16 cellular contexts compared by ENCODE assay signal in genomic region chr18:12276736-12277554, GRCh38. TPM values are rescaled to one million over a fixed set of nuclear protein-coding genes. Genes with fewer than 3 reads are reported as not detected.
A peak's percentile ranks its signal among the peaks of the same experiment; 100 is the strongest.
DNase-seq lines count a peak whose midpoint lies in the region; ATAC-seq, FAIRE-seq and TF ChIP-seq lines count a peak whose summit lies in the region.
"Had no signal": no experiment of that assay in that cellular context is flagged by ENCODE, and none has a peak within 500 bp of the region (broad histone marks: within the 10 kb centered on the region; RNA-seq: fewer than 3 reads in every experiment).

No MANE protein-coding gene starts in this region.

- no peak overlapping the region for H3K14ac ChIP-seq in H1 (ENCODE audit: insufficient read length)

- H4K5ac ChIP-seq in H1 (ENCODE audit: insufficient read length, low read depth, low read length): no peak overlapping the region

- H2BK15ac ChIP-seq in H1 (ENCODE audit: low read length): 0 out of 2 replicates have a peak overlapping the region, but pooled peaks have one; percentile 46

- no peak overlapping the region for H4K8ac ChIP-seq in H1 (ENCODE audit: extremely low read depth, insufficient read depth, low read length)

- H3F3A ChIP-seq in neural progenitor cell (ENCODE audit: low read depth): peaks cover 31% of the 10 kb centered on the region

- no peaks in the 10 kb centered on the region for H3K36me3 ChIP-seq in H1 (ENCODE audit: control insufficient read depth in 2 of 4, insufficient read depth in 4 of 4, low read length in 3 of 4)
- H3K36me3 ChIP-seq in neural progenitor cell: no peaks in the 10 kb centered on the region
- no peaks in the 10 kb centered on the region for H3K36me3 ChIP-seq in tibial artery
- no peaks in the 10 kb centered on the region for H3K36me3 ChIP-seq in H7 (replicated peaks; ENCODE audit: control insufficient read depth, insufficient read depth, low read length)

- peaks cover 19% of the 10 kb centered on the region for H3K27me3 Mint-ChIP-seq in neural progenitor cell (ENCODE audit: insufficient read depth, low read depth)

- H3K9ac ChIP-seq in H1 (replicated peaks in 1 of 4; ENCODE audit: extremely low read depth in 1 of 4, low read depth in 3 of 4, low read length in 3 of 4) (no peak overlapping the region; a peak in 2 of 7 replicates), neural progenitor cell (no peak overlapping the region)

- no peak for TF ChIP-seq POLR2A in H1 (IDR thresholded peaks at IDR 0.05; ENCODE audit: control extremely low read depth in 1 of 2, low read depth in 2 of 2, low read length in 2 of 2)

- no peak overlapping the region for H2BK5ac ChIP-seq in H1 (ENCODE audit: low read depth, low read length)

- H3K9me3 ChIP-seq in H1 (ENCODE audit: insufficient read depth in 2 of 2, low read depth in 1 of 2, low read length in 1 of 2) (no peaks in the 10 kb centered on the region), neural progenitor cell (ENCODE audit: low read depth) (no peaks in the 10 kb centered on the region), tibial artery (no peaks in the 10 kb centered on the region)
- H3K9me3 ChIP-seq: A549 had no signal

- no peak overlapping the region for H2BK120ac ChIP-seq in H1 (replicated peaks; ENCODE audit: low read depth, low read length)

- no peaks in the 10 kb centered on the region for H3K79me2 ChIP-seq in H1 (ENCODE audit: control insufficient read depth in 1 of 2, insufficient read depth in 2 of 2, low read length in 2 of 2)
- H3K79me2 ChIP-seq in neural progenitor cell (ENCODE audit: low read depth): no peaks in the 10 kb centered on the region

- POLR2A ChIA-PET in H1 (lab: Charles Lee; ENCODE audit: partially characterized antibody): interaction anchor here (1.5 kb wide), 1 partner anchor 11 kb away, joined by 3 read pairs; no protein-coding TSS in a partner anchor

- no peaks in the 10 kb centered on the region for H3K36me3 Mint-ChIP-seq in neural progenitor cell

- H3K9me3 Mint-ChIP-seq in neural progenitor cell: no peaks in the 10 kb centered on the region

- H3K27ac Mint-ChIP-seq in neural progenitor cell: no peak overlapping the region

- no peaks in the 10 kb centered on the region for H3K79me1 ChIP-seq in H1 (ENCODE audit: low read depth, low read length)

- H3K23me2 ChIP-seq in H1 (ENCODE audit: low read depth, low read length): no peaks in the 10 kb centered on the region

- no peak for TF ChIP-seq EP300 in H1 (IDR thresholded peaks at IDR 0.05; ENCODE audit: borderline replicate concordance in 1 of 2, low read depth in 2 of 2, low read length in 2 of 2)

- WGBS in H1 (ENCODE audit: extremely low coverage in 1 of 2, insufficient coverage in 1 of 2, insufficient read length in 1 of 2, insufficient replicate concordance in 2 of 2, low coverage in 1 of 2, low lambda C conversion rate in 2 of 2, missing lambda C conversion rate in 1 of 2), 2 experiments: 90% methylated on average over 26 of the region's 26 CpGs; no CpG with 5 or more reads in 1 of the 2 experiments

- no peak overlapping the region for H3K56ac ChIP-seq in H1 (replicated peaks; ENCODE audit: insufficient read length, low read depth, low read length)

- H4K20me1 ChIP-seq in H1 (replicated peaks in 1 of 2; ENCODE audit: control insufficient read depth in 1 of 2, insufficient read depth in 2 of 2, low read length in 2 of 2) (no peaks in the 10 kb centered on the region), neural progenitor cell (ENCODE audit: low read depth) (no peaks in the 10 kb centered on the region)

- no peak overlapping the region for H2AFZ ChIP-seq in H1 (ENCODE audit: low read length)
- H2AFZ ChIP-seq in neural progenitor cell (replicated peaks): no peak overlapping the region
- H2AFZ ChIP-seq: GM23248 had no signal

- H4K91ac ChIP-seq in H1 (replicated peaks; ENCODE audit: insufficient read length, low read length): no peak overlapping the region

- CTCF ChIA-PET in H1 (lab: Charles Lee; ENCODE audit: partially characterized antibody): interaction anchor here (0.6 to 5.3 kb wide), 11 partner anchors 10 to 51 kb away, joined by 3 to 35 read pairs (median 3); no protein-coding TSS in a partner anchor

- TF ChIP-seq CTCF in H1 (IDR thresholded peaks at IDR 0.05; ENCODE audit: control extremely low read depth in 1 of 3, insufficient read depth in 1 of 3, low read depth in 1 of 3, low read length in 3 of 3) (no peak), neural progenitor cell (IDR thresholded peaks at IDR 0.05) (no peak), tibial artery (IDR thresholded peaks at IDR 0.05) (no peak)

- H2BK20ac ChIP-seq in H1 (ENCODE audit: low read length): no peak overlapping the region

- no peak overlapping the region for H3K18ac ChIP-seq in H1 (ENCODE audit: extremely low read depth, low read length)

- ATAC-seq in left lobe of liver (no peak), sciatic nerve (no peak)
- ATAC-seq: A549, GM12878, Panc1, Right ventricle myocardium inferior had no signal

- H2AK5ac ChIP-seq in H1 (ENCODE audit: low read depth, low read length): no peak overlapping the region

- H3K4ac ChIP-seq in H1 (replicated peaks; ENCODE audit: insufficient read length, low read depth, low read length): no peak overlapping the region

- peaks cover 47% of the 10 kb centered on the region for H3K4me1 Mint-ChIP-seq in neural progenitor cell

- H3K4me1 ChIP-seq in H1 (replicated peaks in 1 of 4; ENCODE audit: control insufficient read depth in 3 of 4, insufficient read depth in 4 of 4, low read length in 3 of 4) (peaks cover 0 to 10% (median 7%) of the 10 kb centered on the region in 4 experiments; a peak in 6 of 7 replicates), neural progenitor cell (peaks cover 12% of the 10 kb centered on the region), tibial artery (peaks cover 0 to 50% (median 33%) of the 10 kb centered on the region in 4 donors)
- H3K4me1 ChIP-seq: A549 had no signal

- no peak for FAIRE-seq in H1 (lab: Jason Lieb, UNC)
- FAIRE-seq: A549, GM12878 had no signal

- no peak for TF ChIP-seq RAD21 in H1 (IDR thresholded peaks at IDR 0.05 in 1 of 2, conservative IDR thresholded peaks at IDR 0.05 in 1 of 2; ENCODE audit: low read depth in 2 of 2, low read length in 2 of 2)

- H2BK12ac ChIP-seq in H1 (ENCODE audit: low read depth, low read length): peak overlapping the region; percentile 50; the same call in 1 of the 2 replicates

- no peak overlapping the region for H3K4me2 ChIP-seq in H1 (ENCODE audit: insufficient read depth in 1 of 2, low read depth in 2 of 2, low read length in 2 of 2)
- no peak overlapping the region for H3K4me2 ChIP-seq in neural progenitor cell
- H3K4me2 ChIP-seq: A549 had no signal

- H3K23ac ChIP-seq in H1 (ENCODE audit: insufficient read length): no peak overlapping the region

- H3K27me3 ChIP-seq in H1 (replicated peaks in 1 of 4; ENCODE audit: control insufficient read depth in 3 of 4, extremely low read depth in 1 of 4, insufficient read depth in 3 of 4, low read length in 3 of 4) (no peaks in the 10 kb centered on the region), neural progenitor cell (no peaks in the 10 kb centered on the region), tibial artery (no peaks in the 10 kb centered on the region), H7 (ENCODE audit: control insufficient read depth, insufficient read depth, low read length) (no peaks in the 10 kb centered on the region)

- H3K27ac ChIP-seq in H1 (ENCODE audit: low read depth, low read length): no peak overlapping the region
- no peak overlapping the region for H3K27ac ChIP-seq in neural progenitor cell
- H3K27ac ChIP-seq in tibial artery: peak overlapping the region; percentile 98 to 100
- H3K27ac ChIP-seq: A549 had no signal

- H3K4me3 Mint-ChIP-seq in neural progenitor cell: peak overlapping the region; percentile 56

- intact Hi-C loops in tibial artery (cut with DNase I; ENCODE audit: low total_unique reads) (loop anchor here (10.0 kb wide), 1 partner anchor 378 kb away; the partner anchor contains the start of gene SPIRE1), sciatic nerve (cut with DNase I) (no loop called here)

- H3K4me3 ChIP-seq in H1 (ENCODE audit: extremely low read depth in 1 of 4, insufficient read depth in 2 of 4, low read depth in 3 of 4, low read length in 4 of 4) (no peak overlapping the region), neural progenitor cell (no peak overlapping the region), tibial artery (peak overlapping the region in 1 of 2 donors; percentile 8), H7 (ENCODE audit: insufficient read depth, low read depth, low read length) (no peak overlapping the region)
- H3K4me3 ChIP-seq: A549, GM12878 had no signal

- DNase-seq in HCEC 1CT: peak; percentile 10
- no peak for DNase-seq in H1 (ENCODE audit: low read depth in 1 of 2, low spot score in 2 of 2)
- DNase-seq in neural progenitor cell (ENCODE audit: low spot score): no peak
- peak in 1 of 2 donors; percentile 85 for DNase-seq in tibial artery
- DNase-seq in left lobe of liver (ENCODE audit: low spot score): no peak
- DNase-seq in sciatic nerve (ENCODE audit: low spot score): no peak
- DNase-seq in H7: no peak
- DNase-seq: GM23248, NCI-H187 treated with DMSO at 0.1 percent for 48 hours, NCI-H446, NCI-H774 had no signal

RNA-seq across cellular contexts. Expression of gene CIDEA, which starts 22.8 kb away (rescaled TPM):
- not detected in 2 replicates for total RNA-seq in H1 (2021; fragmentation: NEBNext Ultra II Directional; extraction: Animal tissue kit (Norgen Biotek cat#: 25700))
- polyA plus RNA-seq in H1 (2011; rRNA removed): 0.06 TPM in 1 of 2 replicates, not detected in the other
- not detected for polyA plus RNA-seq in H1 (2011; cell fraction: cytosol; rRNA removed)
- polyA plus RNA-seq in H1 (2011; cell fraction: nucleus; rRNA removed): 0.09 TPM
- not detected in 4 replicates for polyA plus RNA-seq in H1 (2012, experiment 1 of 2)
- not detected for polyA plus RNA-seq in H1 (2012, experiment 2 of 2)
- 0.12 TPM for polyA plus RNA-seq in H1 (2013, experiment 1 of 2)
- 0.15 TPM for polyA plus RNA-seq in H1 (2013, experiment 2 of 2)
- not detected in 2 replicates for polyA minus RNA-seq in H1 (2011; rRNA and poly(A)+ RNA removed)
- polyA minus RNA-seq in H1 (2011; cell fraction: cytosol; rRNA and poly(A)+ RNA removed): not detected
- polyA minus RNA-seq in H1 (2011; cell fraction: nucleus; rRNA and poly(A)+ RNA removed): not detected
- total RNA-seq in neural progenitor cell (ENCODE audit: low replicate concordance) (not detected in 2 replicates), left lobe of liver (not detected), sciatic nerve (5.0 TPM)
- total RNA-seq in H7 (2014; rRNA removed; shearing (Covaris generic)): 0.15 TPM in 1 of 2 replicates, not detected in the other
- total RNA-seq: GM12878, GM23248, LHCN-M2 had no signal
- polyA plus RNA-seq: A549, GM12878, GM23248 had no signal

RNA-seq across cellular contexts. Expression of gene TUBB6, which starts 31.1 kb away (rescaled TPM):
- 126 and 128 TPM in 2 replicates for total RNA-seq in H1 (2021; fragmentation: NEBNext Ultra II Directional; extraction: Animal tissue kit (Norgen Biotek cat#: 25700))
- 223 and 288 TPM in 2 replicates for polyA plus RNA-seq in H1 (2011; rRNA removed)
- 206 TPM for polyA plus RNA-seq in H1 (2011; cell fraction: cytosol; rRNA removed)
- polyA plus RNA-seq in H1 (2011; cell fraction: nucleus; rRNA removed): 196 TPM
- 96.3 to 131 TPM (median 121 TPM) in 4 replicates for polyA plus RNA-seq in H1 (2012, experiment 1 of 2)
- polyA plus RNA-seq in H1 (2012, experiment 2 of 2): 81.1 TPM
- 88.3 TPM for polyA plus RNA-seq in H1 (2013, experiment 1 of 2)
- 92.6 TPM for polyA plus RNA-seq in H1 (2013, experiment 2 of 2)
- 69.6 and 75.5 TPM in 2 replicates for polyA minus RNA-seq in H1 (2011; rRNA and poly(A)+ RNA removed)
- 91.3 TPM for polyA minus RNA-seq in H1 (2011; cell fraction: cytosol; rRNA and poly(A)+ RNA removed)
- 58.7 TPM for polyA minus RNA-seq in H1 (2011; cell fraction: nucleus; rRNA and poly(A)+ RNA removed)
- 92.7 and 137 TPM in 2 replicates for total RNA-seq in neural progenitor cell (ENCODE audit: low replicate concordance)
- total RNA-seq in left lobe of liver: 5.2 TPM
- total RNA-seq in sciatic nerve: 141 TPM
- 520 and 657 TPM in 2 replicates for total RNA-seq in H7 (2014; rRNA removed; shearing (Covaris generic))

Comparison
In these comparisons a context has a peak if more than half of its experiments do, and no peak if none do; other contexts are left out.
1. H3K27ac ChIP-seq: peak in tibial artery (2 of 2); none in H1 (single experiment) and neural progenitor cell (single experiment).
2. RNA of gene TUBB6, which starts 31.1 kb away (total RNA-seq): 520 to 657 TPM in H7, 141 TPM in sciatic nerve (single experiment), 126 to 128 TPM in H1 and 92.7 to 137 TPM in neural progenitor cell; 5.2 TPM in left lobe of liver (single experiment); every median in the first group is over 10 times any median in the second.